ENCODE assay signal across 8 cellular contexts in genomic region chr4:184475096-184475461, GRCh38. TPM values are rescaled to one million over a fixed set of nuclear protein-coding genes. Genes with fewer than 3 reads are reported as not detected.
DNase-seq lines count a peak whose midpoint lies in the region; ATAC-seq and TF ChIP-seq lines count a peak whose summit lies in the region.

No MANE protein-coding gene starts in this region.

- ATAC-seq in CD8-positive, alpha-beta T cell: peak; percentile 32
- peak; percentile 12 for ATAC-seq in GM19455 (IDR thresholded peaks at IDR 0.05; ENCODE audit: unreplicated experiment)
- ATAC-seq in HG03571 (IDR thresholded peaks at IDR 0.05; ENCODE audit: unreplicated experiment): peak; percentile 4
- ATAC-seq in activated B cell treated with CpG ODN at 0.5 μM for 24 hours (ENCODE audit: low read depth): peak; percentile 3

- CTCF ChIA-PET in CD8-positive, alpha-beta T cell (lab: Charles Lee): interaction anchor here (1.5 kb wide), 1 partner anchor 60 kb away, joined by 4 read pairs; no protein-coding TSS in a partner anchor
- CTCF ChIA-PET in activated B cell treated with CpG ODN at 0.5 μM for 24 hours (lab: Charles Lee): interaction anchor here (0.9 to 2.6 kb wide), 7 partner anchors 31 to 210 kb away, joined by 3 to 19 read pairs (median 7); no protein-coding TSS in a partner anchor

- peak overlapping the region; percentile 99 for H3K27ac Mint-ChIP-seq in CD8-positive, alpha-beta T cell
- H3K27ac Mint-ChIP-seq in activated B cell treated with CpG ODN at 0.5 μM for 24 hours: peak overlapping the region; percentile 96

- H3K36me3 ChIP-seq in CD8-positive, alpha-beta T cell (ENCODE audit: insufficient read depth, low read length): no peaks in the 10 kb centered on the region
- H3K36me3 ChIP-seq in colonic mucosa (no peaks in the 10 kb centered on the region), liver (ENCODE audit: control insufficient read depth in 4 of 4, insufficient read depth in 3 of 4, low read depth in 1 of 4, low read length in 3 of 4) (no peaks in the 10 kb centered on the region)

- no peak for TF ChIP-seq CTCF in CD8-positive, alpha-beta T cell (IDR thresholded peaks at IDR 0.05)
- TF ChIP-seq CTCF in activated B cell treated with CpG ODN at 0.5 μM for 24 hours (IDR thresholded peaks at IDR 0.05) (no peak), colonic mucosa (IDR thresholded peaks at IDR 0.05) (no peak), liver (IDR thresholded peaks at IDR 0.05; ENCODE audit: low read depth, low read length, missing input control) (no peak)

- peaks cover 35% of the 10 kb centered on the region for H3K4me1 ChIP-seq in CD8-positive, alpha-beta T cell (ENCODE audit: insufficient read depth, low read length)
- no peaks in the 10 kb centered on the region for H3K4me1 ChIP-seq in colonic mucosa
- peaks cover 10 to 68% (median 48%) of the 10 kb centered on the region in 4 donors for H3K4me1 ChIP-seq in liver (ENCODE audit: control insufficient read depth in 4 of 4, insufficient read depth in 4 of 4, low read length in 3 of 4)

- H3K27me3 Mint-ChIP-seq in CD8-positive, alpha-beta T cell (ENCODE audit: low read depth): no peaks in the 10 kb centered on the region
- H3K27me3 Mint-ChIP-seq in activated B cell treated with CpG ODN at 0.5 μM for 24 hours: no peaks in the 10 kb centered on the region

- H3K36me3 Mint-ChIP-seq in CD8-positive, alpha-beta T cell: peaks cover 41% of the 10 kb centered on the region
- H3K36me3 Mint-ChIP-seq in activated B cell treated with CpG ODN at 0.5 μM for 24 hours (ENCODE audit: low read depth): peaks cover 37% of the 10 kb centered on the region

- H3K9me3 Mint-ChIP-seq in CD8-positive, alpha-beta T cell: no peaks in the 10 kb centered on the region
- no peaks in the 10 kb centered on the region for H3K9me3 Mint-ChIP-seq in activated B cell treated with CpG ODN at 0.5 μM for 24 hours

- DNase-seq in CD8-positive, alpha-beta T cell: peak in 5 of 7 experiments; percentile 22 to 68 (median 44)
- DNase-seq in activated B cell treated with CpG ODN at 0.5 μM for 24 hours: no peak
- peak; percentile 58 for DNase-seq in colonic mucosa
- DNase-seq in stimulated activated CD4-positive, alpha-beta T cell treated with anti-CD3 and anti-CD28 coated beads, TNF-alpha, amount 100 ng/mL, for 1 hour (ENCODE audit: low read depth in 3 of 3, low spot score in 1 of 3): peak in 2 of 3 donors; percentile 21 to 50
- DNase-seq in COR-L47 (lab: John Stamatoyannopoulos, UW): no peak

- POLR2A ChIA-PET in CD8-positive, alpha-beta T cell (lab: Charles Lee): interaction anchor here (0.6 to 2.8 kb wide), 21 partner anchors 9 to 486 kb away, joined by 3 to 65 read pairs (median 4); partner anchors contain the start of gene CENPU
- POLR2A ChIA-PET in activated B cell treated with CpG ODN at 0.5 μM for 24 hours (lab: Charles Lee): interaction anchor here (0.6 to 5.0 kb wide), 47 partner anchors 9 to 1031 kb away, joined by 3 to 160 read pairs (median 7); partner anchors contain the start of genes CASP3, CENPU and PRIMPOL

- intact Hi-C loops in CD8-positive, alpha-beta T cell (cut with DNase I, micrococcal nuclease): loop anchor here (2.0 to 10.0 kb wide), 7 partner anchors 56 to 1720 kb away; partner anchors contain the start of genes SLC25A4 (in 2 of the 2), ANKRD37 (in 1 of the 2), CYP4V2 (in 1 of the 2) and LRP2BP (in 1 of the 2)
- intact Hi-C loops in activated B cell treated with CpG ODN at 0.5 μM for 24 hours (cut with micrococcal nuclease): loop anchor here (2.0 to 10.0 kb wide), 4 partner anchors 146 to 740 kb away; partner anchors contain the start of genes ACSL1 and CENPU
- intact Hi-C loops in colonic mucosa (cut with DNase I): loop anchor here (2.0 kb wide), 1 partner anchor 60 kb away; no protein-coding TSS in a partner anchor

- H3K9me3 ChIP-seq in CD8-positive, alpha-beta T cell (ENCODE audit: low read length): no peaks in the 10 kb centered on the region
- H3K9me3 ChIP-seq in colonic mucosa (no peaks in the 10 kb centered on the region), liver (ENCODE audit: control insufficient read depth in 4 of 4, low read length in 3 of 4) (no peaks in the 10 kb centered on the region)

- H3K27ac ChIP-seq in CD8-positive, alpha-beta T cell (ENCODE audit: low read depth, low read length): peak overlapping the region; percentile 95
- peak overlapping the region; percentile 97 for H3K27ac ChIP-seq in colonic mucosa
- peak overlapping the region; percentile 93 to 100 for H3K27ac ChIP-seq in liver (ENCODE audit: low read depth in 1 of 2, low read length in 2 of 2)

- peak overlapping the region; percentile 98 for H3K9ac ChIP-seq in colonic mucosa (ENCODE audit: low read depth in 2 of 2, low read length in 2 of 2)
- peak overlapping the region; percentile 89 to 91 for H3K9ac ChIP-seq in liver (ENCODE audit: low read depth in 1 of 2, low read length in 2 of 2)

- TF ChIP-seq RAD21 in liver (IDR thresholded peaks at IDR 0.05): no peak

- H3K4me1 Mint-ChIP-seq in CD8-positive, alpha-beta T cell (ENCODE audit: low read depth): peaks cover 65% of the 10 kb centered on the region
- H3K4me1 Mint-ChIP-seq in activated B cell treated with CpG ODN at 0.5 μM for 24 hours: peaks cover 61% of the 10 kb centered on the region

- peak overlapping the region; percentile 98 for H3K4me3 Mint-ChIP-seq in CD8-positive, alpha-beta T cell
- peak overlapping the region; percentile 94 for H3K4me3 Mint-ChIP-seq in activated B cell treated with CpG ODN at 0.5 μM for 24 hours

- peak overlapping the region; percentile 78 for H3K4me3 ChIP-seq in CD8-positive, alpha-beta T cell (ENCODE audit: low read depth, low read length)
- H3K4me3 ChIP-seq in colonic mucosa: peak overlapping the region; percentile 68
- H3K4me3 ChIP-seq in liver (ENCODE audit: low read depth in 1 of 3, low read length in 3 of 3): peak overlapping the region; percentile 92 to 98 (median 96)

- WGBS in liver: 0% methylated on average over 17 of the region's 17 CpGs

- H3K27me3 ChIP-seq in CD8-positive, alpha-beta T cell (ENCODE audit: insufficient read depth, low read length): no peaks in the 10 kb centered on the region
- H3K27me3 ChIP-seq in colonic mucosa (no peaks in the 10 kb centered on the region), liver (ENCODE audit: control insufficient read depth in 4 of 4, insufficient read depth in 4 of 4, low read length in 3 of 4) (no peaks in the 10 kb centered on the region)

TF ChIP-seq in liver, 16 proteins besides CTCF, POLR2A, EP300 and RAD21:
- no peak for TF ChIP-seq EGR1 (IDR thresholded peaks at IDR 0.05; ENCODE audit: low read depth in 2 of 2)
- no peak for TF ChIP-seq JUND (IDR thresholded peaks at IDR 0.05)
- no peak for TF ChIP-seq GABPA (IDR thresholded peaks at IDR 0.05 in 1 of 2, conservative IDR thresholded peaks at IDR 0.05 in 1 of 2)
- no peak for TF ChIP-seq SP1 (IDR thresholded peaks at IDR 0.05)
- TF ChIP-seq NR2F2 (IDR thresholded peaks at IDR 0.05): peak; percentile 9
- no peak for TF ChIP-seq ATF3 (IDR thresholded peaks at IDR 0.05)
- no peak for TF ChIP-seq MAX (IDR thresholded peaks at IDR 0.05)
- TF ChIP-seq TAF1 (conservative IDR thresholded peaks at IDR 0.05): peak; percentile 4
- TF ChIP-seq REST (IDR thresholded peaks at IDR 0.05): no peak
TF ChIP-seq in liver: peak in this region for 2.

RNA-seq across cellular contexts. Expression of gene IRF2, which starts 0.7 kb away (rescaled TPM):
- 1 to 10 TPM; 7.9 to 9.3 TPM for total RNA-seq in CD8-positive, alpha-beta T cell
- total RNA-seq in activated B cell treated with CpG ODN at 0.5 μM for 24 hours (65.5 and 66.2 TPM in 2 replicates), colonic mucosa (10 to 100 TPM; 36.2 to 61.9 TPM), liver (10 to 100 TPM; 24.4 to 25.5 TPM)
- polyA plus RNA-seq in liver: 10 to 100 TPM; 12.9 to 20.1 TPM

Comparison
In these comparisons a context has a peak if more than half of its experiments do, and no peak if none do; other contexts are left out.
1. DNase-seq: peak in CD8-positive, alpha-beta T cell (5 of 7), colonic mucosa (single experiment) and stimulated activated CD4-positive, alpha-beta T cell treated with anti-CD3 and anti-CD28 coated beads, TNF-alpha, amount 100 ng/mL, for 1 hour (2 of 3); none in activated B cell treated with CpG ODN at 0.5 μM for 24 hours (single experiment) and COR-L47 (single experiment).
2. Peak in every context shown above with its lines, with median percentiles within 50 percentile points of each other: ATAC-seq, H3K27ac ChIP-seq and H3K4me3 ChIP-seq.